In the genomic region with DNA sequence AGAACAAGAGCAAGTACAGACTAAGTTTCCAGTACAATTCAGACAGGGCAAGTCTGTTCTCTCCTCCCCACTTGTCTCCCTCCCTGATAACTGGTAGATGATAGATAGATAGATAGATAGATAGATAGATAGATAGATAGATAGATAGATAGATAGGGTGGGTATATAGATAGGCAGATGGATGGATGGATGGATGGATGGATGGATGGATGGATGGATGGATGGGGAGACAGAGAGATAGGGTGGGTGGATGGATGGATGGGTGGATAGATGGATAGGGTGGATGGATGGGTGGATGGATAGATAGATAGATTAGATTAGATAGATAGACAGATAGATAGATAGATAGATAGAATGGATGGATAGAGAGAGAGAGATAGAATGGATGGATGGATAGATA, we compare ENCODE assay signal across 33 cellular contexts.
"Had no signal": no experiment of that assay in that cellular context is flagged by ENCODE, and none has a peak within 500 bp of the region (broad histone marks: within the 10 kb centered on the region; RNA-seq: fewer than 3 reads in every experiment).

No MANE protein-coding gene starts in this region.

- H3K27ac ChIP-seq: adrenal gland, ascending aorta, body of pancreas, brain microvascular endothelial cell, breast epithelium, cardiac muscle cell had no signal

- H3K4me3 ChIP-seq: adrenal gland, ascending aorta, body of pancreas, breast epithelium, cardiac muscle cell had no signal

- DNase-seq: activated effector memory CD4-positive, alpha-beta T cell treated with anti-CD3 and anti-CD28 coated beads, Interleukin-2, amount 50 U/mL, for 16 hours; activated effector memory CD4-positive, alpha-beta T cell treated with Interleukin-2 at 50 U/mL for 16 hours; activated gamma-delta T cell; activated gamma-delta T cell treated with Interleukin-2 at 50 U/mL for 16 hours; activated naive CD4-positive, alpha-beta T cell; activated naive CD4-positive, alpha-beta T cell treated with anti-CD3 and anti-CD28 coated beads for 36 hours; activated naive CD4-positive, alpha-beta T cell treated with anti-CD3 and anti-CD28 coated beads, Interleukin-2, amount 10 ng/mL, durations not matched to agents 7 days and 5 days; activated naive CD4-positive, alpha-beta T cell treated with anti-CD3 and anti-CD28 coated beads, Interleukin-2, amount 50 U/mL, for 16 hours; activated naive CD4-positive, alpha-beta T cell treated with Interleukin-2 at 50 U/mL for 16 hours; activated naive CD8-positive, alpha-beta T cell treated with anti-CD3 and anti-CD28 coated beads for 36 hours; activated naive CD8-positive, alpha-beta T cell treated with anti-CD3 and anti-CD28 coated beads, Interleukin-2, amount 10 ng/mL, durations not matched to agents 7 days and 5 days; activated naive CD8-positive, alpha-beta T cell treated with anti-CD3 and anti-CD28 coated beads, Interleukin-2, amount 50 U/mL, for 24 hours; activated T-cell treated with anti-CD3 and anti-CD28 coated beads, Interleukin-2, amount 50 U/mL, for 4 hours; activated T-cell treated with anti-CD3 and anti-CD28 coated beads, Interleukin-2, amount 50 U/mL, for 48 hours; activated T-cell treated with anti-CD3 and anti-CD28 coated beads, Interleukin-2, amount 50 U/mL, for 72 hours; adrenal gland; amniotic stem cell; amygdala; anterior cingulate cortex; aorta; body of pancreas; brain microvascular endothelial cell; caudate nucleus; central memory CD4-positive, alpha-beta T cell; cerebellar nuclear complex had no signal

- FAIRE-seq: astrocyte, bronchial epithelial cell, colon had no signal

- ATAC-seq: activated naive CD4-positive, alpha-beta T cell treated with anti-CD3 and anti-CD28 coated beads, Interleukin-2, amount 50 U/mL, for 72 hours; activated naive CD8-positive, alpha-beta T cell treated with anti-CD3 and anti-CD28 coated beads, Interleukin-2, amount 50 U/mL, for 24 hours; activated T-cell treated with anti-CD3 and anti-CD28 coated beads, Interleukin-2, amount 50 U/mL, for 4 hours; activated T-cell treated with anti-CD3 and anti-CD28 coated beads, Interleukin-2, amount 50 U/mL, for 72 hours; activated T-helper 17 cell treated with anti-CD3 and anti-CD28 coated beads, Interleukin-2, amount 50 U/mL, for 72 hours; body of pancreas had no signal

- H3K27me3 ChIP-seq: adrenal gland, ascending aorta, body of pancreas, brain microvascular endothelial cell, breast epithelium, cardiac muscle cell had no signal

- H3K9me3 ChIP-seq: adrenal gland, ascending aorta, body of pancreas, breast epithelium had no signal

- H3K4me1 ChIP-seq: ascending aorta, body of pancreas, breast epithelium had no signal

- H3K36me3 ChIP-seq: adrenal gland, ascending aorta, brain microvascular endothelial cell, breast epithelium, cardiac muscle cell had no signal
